ENCODE assay signal across 1 cellular context in genomic region chr3:51396401-51396800, GRCh38.
A peak's percentile ranks its signal among the peaks of the same experiment; 100 is the strongest.
TF ChIP-seq lines count a peak whose summit lies in the region.

No MANE protein-coding gene starts in this region.

TF ChIP-seq in HepG2, 621 proteins besides CTCF, POLR2A, EP300 and RAD21:
- TF ChIP-seq RBM22 (optimal IDR thresholded peaks at IDR 0.05; ENCODE audit: low read length) (peak; percentile 1), ZNF33B (CRISPR knock-in tag; IDR thresholded peaks at IDR 0.05) (no peak), POLR2AphosphoS5 (IDR thresholded peaks at IDR 0.05; ENCODE audit: low read depth, low read length) (peak; percentile 12; the same call in 1 of the 2 replicates), POLR2G (IDR thresholded peaks at IDR 0.05; ENCODE audit: low read depth, low read length) (peak; percentile 67)
